Comparison of ENCODE assay signal across 20 cellular contexts in the genomic region with DNA sequence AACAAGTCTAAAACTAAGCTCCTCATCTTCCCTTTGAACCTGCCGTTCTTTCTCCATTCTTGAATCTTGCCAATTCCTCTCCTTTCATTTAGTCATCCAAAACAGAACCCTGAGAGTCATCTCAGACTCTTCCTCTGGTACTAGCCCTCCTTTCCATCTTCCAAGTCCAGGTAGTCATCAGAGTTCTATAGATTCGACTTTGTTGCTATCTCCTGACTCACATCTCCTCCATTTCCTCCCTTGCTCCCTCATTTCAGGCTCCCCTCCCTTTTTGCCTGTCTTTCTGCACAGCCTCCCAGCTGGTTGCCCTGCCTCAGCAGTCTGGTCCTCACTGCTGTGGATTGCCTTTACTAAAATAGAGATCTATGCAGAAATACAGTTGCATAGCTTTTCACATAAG. TPM values are rescaled to one million over a fixed set of nuclear protein-coding genes. Genes with fewer than 3 reads are reported as not detected.
DNase-seq lines count a peak whose midpoint lies in the region; ATAC-seq and TF ChIP-seq lines count a peak whose summit lies in the region.
"Had no signal": no experiment of that assay in that cellular context is flagged by ENCODE, and none has a peak within 500 bp of the region (broad histone marks: within the 10 kb centered on the region; RNA-seq: fewer than 3 reads in every experiment).

No MANE protein-coding gene starts in this region.

- DNase-seq in stimulated activated naive CD8-positive, alpha-beta T cell treated with anti-CD3 and anti-CD28 coated beads, Interleukin-15, Interleukin-2, amounts not matched to agents 100 U/mL and 50 U/mL, for 24 hours = no peak
- DNase-seq in NCI-H226 (peak; percentile 49), ecto neural progenitor cell (ENCODE audit: low spot score) (no peak)
- DNase-seq in activated CD8-positive, alpha-beta T cell treated with anti-CD3 and anti-CD28 coated beads for 36 hours = no peak
- no peak for DNase-seq in stimulated activated CD4-positive, alpha-beta T cell treated with anti-CD3 and anti-CD28 coated beads, Interleukin-12 subunit alpha, Interleukin-12 subunit beta, amount 100 ng/mL, for 4 hours
- DNase-seq: COR-L47; DMS79; NCI-H1105; NCI-H146; NCI-H2029; NCI-H2227 treated with DMSO at 0.1 percent for 48 hours; NCI-H510A treated with DMSO at 0.1 percent for 48 hours; NCI-H748 treated with DMSO at 0.1 percent for 48 hours; NK-92 treated with Interleukin-12 subunit alpha and Interleukin-12 subunit beta, amount 100 ng/mL, for 24 hours; Peyer's patch; SJCRH30 had no signal

- no peak for ATAC-seq in stimulated activated naive CD8-positive, alpha-beta T cell treated with anti-CD3 and anti-CD28 coated beads, Interleukin-15, Interleukin-2, amounts not matched to agents 100 U/mL and 50 U/mL, for 24 hours
- no peak for ATAC-seq in GM21528 (IDR thresholded peaks at IDR 0.05; ENCODE audit: low FRiP score, unreplicated experiment)
- ATAC-seq in activated CD8-positive, alpha-beta T cell treated with anti-CD3 and anti-CD28 coated beads for 36 hours = no peak
- ATAC-seq: GM23338 had no signal

- peaks cover 70% of the 10 kb centered on the region for H3K36me3 Mint-ChIP-seq in stimulated activated naive CD8-positive, alpha-beta T cell treated with anti-CD3 and anti-CD28 coated beads, Interleukin-15, Interleukin-2, amounts not matched to agents 100 ng/mL and 50 ng/mL, for 24 hours (ENCODE audit: low read depth)
- peaks cover 68% of the 10 kb centered on the region for H3K36me3 Mint-ChIP-seq in dendritic cell treated with granulocyte-macrophage colony-stimulating factor and Interleukin-4, amounts not matched to agents 40 ng/mL and 50 ng/mL, for 4 days (ENCODE audit: low read depth)
- peaks cover 53% of the 10 kb centered on the region for H3K36me3 Mint-ChIP-seq in activated CD8-positive, alpha-beta T cell treated with anti-CD3 and anti-CD28 coated beads for 36 hours (ENCODE audit: low read depth)

- POLR2A ChIA-PET in activated CD8-positive, alpha-beta T cell treated with anti-CD3 and anti-CD28 coated beads for 36 hours (lab: Charles Lee) = interaction anchor here (3.0 kb wide), 1 partner anchor 12 kb away, joined by 21 read pairs; no protein-coding TSS in a partner anchor

- H3K4me3 Mint-ChIP-seq in stimulated activated naive CD8-positive, alpha-beta T cell treated with anti-CD3 and anti-CD28 coated beads, Interleukin-15, Interleukin-2, amounts not matched to agents 100 ng/mL and 50 ng/mL, for 24 hours = no peak overlapping the region
- no peak overlapping the region for H3K4me3 Mint-ChIP-seq in dendritic cell treated with granulocyte-macrophage colony-stimulating factor and Interleukin-4, amounts not matched to agents 40 ng/mL and 50 ng/mL, for 4 days
- no peak overlapping the region for H3K4me3 Mint-ChIP-seq in activated CD8-positive, alpha-beta T cell treated with anti-CD3 and anti-CD28 coated beads for 36 hours
- H3K4me3 Mint-ChIP-seq: GM23338 had no signal

- intact Hi-C loops in dendritic cell treated with granulocyte-macrophage colony-stimulating factor and Interleukin-4, amounts not matched to agents 40 ng/mL and 50 ng/mL, for 4 days (cut with micrococcal nuclease) = no loop called here
- intact Hi-C loops in activated CD8-positive, alpha-beta T cell treated with anti-CD3 and anti-CD28 coated beads for 36 hours (cut with micrococcal nuclease) = no loop called here

- H3K4me1 Mint-ChIP-seq in stimulated activated naive CD8-positive, alpha-beta T cell treated with anti-CD3 and anti-CD28 coated beads, Interleukin-15, Interleukin-2, amounts not matched to agents 100 ng/mL and 50 ng/mL, for 24 hours (ENCODE audit: low read depth) = peaks cover 76% of the 10 kb centered on the region
- H3K4me1 Mint-ChIP-seq in dendritic cell treated with granulocyte-macrophage colony-stimulating factor and Interleukin-4, amounts not matched to agents 40 ng/mL and 50 ng/mL, for 4 days (ENCODE audit: low read depth) = peaks cover 67% of the 10 kb centered on the region
- peaks cover 66% of the 10 kb centered on the region for H3K4me1 Mint-ChIP-seq in activated CD8-positive, alpha-beta T cell treated with anti-CD3 and anti-CD28 coated beads for 36 hours (ENCODE audit: low read depth)

- TF ChIP-seq CTCF in activated CD8-positive, alpha-beta T cell treated with anti-CD3 and anti-CD28 coated beads for 36 hours (IDR thresholded peaks at IDR 0.05) = no peak

- no peaks in the 10 kb centered on the region for H3K27me3 Mint-ChIP-seq in stimulated activated naive CD8-positive, alpha-beta T cell treated with anti-CD3 and anti-CD28 coated beads, Interleukin-15, Interleukin-2, amounts not matched to agents 100 ng/mL and 50 ng/mL, for 24 hours
- H3K27me3 Mint-ChIP-seq in dendritic cell treated with granulocyte-macrophage colony-stimulating factor and Interleukin-4, amounts not matched to agents 40 ng/mL and 50 ng/mL, for 4 days = no peaks in the 10 kb centered on the region
- no peaks in the 10 kb centered on the region for H3K27me3 Mint-ChIP-seq in activated CD8-positive, alpha-beta T cell treated with anti-CD3 and anti-CD28 coated beads for 36 hours

- CTCF ChIA-PET in activated CD8-positive, alpha-beta T cell treated with anti-CD3 and anti-CD28 coated beads for 36 hours (lab: Charles Lee) = no interaction called here

- peak overlapping the region; percentile 39 for H3K27ac Mint-ChIP-seq in stimulated activated naive CD8-positive, alpha-beta T cell treated with anti-CD3 and anti-CD28 coated beads, Interleukin-15, Interleukin-2, amounts not matched to agents 100 ng/mL and 50 ng/mL, for 24 hours
- H3K27ac Mint-ChIP-seq in dendritic cell treated with granulocyte-macrophage colony-stimulating factor and Interleukin-4, amounts not matched to agents 40 ng/mL and 50 ng/mL, for 4 days = peak overlapping the region; percentile 44
- H3K27ac Mint-ChIP-seq in activated CD8-positive, alpha-beta T cell treated with anti-CD3 and anti-CD28 coated beads for 36 hours = no peak overlapping the region
- H3K27ac Mint-ChIP-seq: GM23338 had no signal

- H3K9me3 Mint-ChIP-seq in stimulated activated naive CD8-positive, alpha-beta T cell treated with anti-CD3 and anti-CD28 coated beads, Interleukin-15, Interleukin-2, amounts not matched to agents 100 ng/mL and 50 ng/mL, for 24 hours = peaks cover 13% of the 10 kb centered on the region
- H3K9me3 Mint-ChIP-seq in dendritic cell treated with granulocyte-macrophage colony-stimulating factor and Interleukin-4, amounts not matched to agents 40 ng/mL and 50 ng/mL, for 4 days = peaks cover 25% of the 10 kb centered on the region
- H3K9me3 Mint-ChIP-seq in activated CD8-positive, alpha-beta T cell treated with anti-CD3 and anti-CD28 coated beads for 36 hours = peaks cover 12% of the 10 kb centered on the region
- H3K9me3 Mint-ChIP-seq: GM23338 had no signal

RNA-seq across cellular contexts. Expression of a gene that starts 4.7 kb away (rescaled TPM):
- 10 to 100 TPM; 31.0 to 33.1 TPM for total RNA-seq in activated CD8-positive, alpha-beta T cell treated with anti-CD3 and anti-CD28 coated beads for 36 hours
